ENCODE assay signal across 30 cellular contexts in the genomic region with DNA sequence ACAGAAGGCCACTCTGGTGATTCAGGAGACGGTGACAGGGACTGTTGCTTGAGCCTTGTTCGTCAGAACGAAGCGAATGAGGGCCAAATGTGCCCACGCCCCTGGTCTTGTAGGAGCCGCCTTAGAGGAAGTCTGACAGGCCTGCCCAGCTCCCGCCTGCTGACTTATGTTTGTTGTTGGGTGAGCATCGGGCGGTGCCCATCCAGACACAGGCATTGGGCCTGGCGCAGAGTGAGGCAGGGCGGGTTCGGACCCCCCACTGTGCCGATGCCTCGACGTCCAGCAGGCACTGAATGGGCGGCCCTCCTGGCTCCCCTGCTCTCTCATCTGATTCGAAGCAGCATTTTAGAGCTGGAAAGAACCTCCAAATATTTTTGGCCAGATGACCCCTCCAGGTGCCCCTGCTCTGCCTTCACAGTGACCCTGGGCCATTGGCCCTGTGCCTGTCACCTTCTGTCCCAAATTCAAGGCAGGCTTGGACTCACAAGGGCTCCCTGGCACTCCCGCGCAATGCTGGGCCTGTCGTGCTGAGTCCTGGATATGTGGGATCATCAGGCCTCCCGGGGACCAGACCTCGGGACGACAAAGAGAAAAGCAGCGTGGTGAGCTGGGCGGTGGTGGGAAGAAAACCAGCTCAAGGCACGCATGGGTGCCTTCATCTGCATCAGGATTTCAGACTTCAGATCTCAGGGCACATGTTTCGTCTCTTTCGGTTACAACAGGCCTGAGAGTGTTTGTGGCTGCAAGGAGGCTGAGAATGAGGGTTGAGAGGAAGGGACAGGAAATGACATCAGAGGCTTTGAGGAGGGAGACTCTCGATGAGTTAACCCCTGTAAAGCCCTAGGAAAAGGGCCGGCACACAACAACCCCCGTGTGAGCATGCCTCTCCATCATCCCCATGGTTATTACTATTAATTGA. TPM values are rescaled to one million over a fixed set of nuclear protein-coding genes. Genes with fewer than 3 reads are reported as not detected.
DNase-seq lines count a peak whose midpoint lies in the region; ATAC-seq and TF ChIP-seq lines count a peak whose summit lies in the region.
"Had no signal": no experiment of that assay in that cellular context is flagged by ENCODE, and none has a peak within 500 bp of the region (broad histone marks: within the 10 kb centered on the region; RNA-seq: fewer than 3 reads in every experiment).

No MANE protein-coding gene starts in this region.

- no peak overlapping the region for H3K27ac ChIP-seq in lower lobe of right lung
- H3K27ac ChIP-seq: breast epithelium, gastroesophageal sphincter, GM23248, PC-9, spleen had no signal

- in situ Hi-C loops in ACHN (cut with HindIII; ENCODE audit: low pct_ligation_motif_present, low pct_unique_long_range_greater_than_20kb, low sequenced_read_pairs), result no loop called here

- H3K36me3 ChIP-seq in lower lobe of right lung, result no peaks in the 10 kb centered on the region
- H3K36me3 ChIP-seq: breast epithelium, gastroesophageal sphincter, spleen had no signal

- TF ChIP-seq CTCF in lower lobe of right lung (IDR thresholded peaks at IDR 0.05), result no peak
- TF ChIP-seq CTCF in GM20000 (IDR thresholded peaks at IDR 0.05; ENCODE audit: extremely low read depth, missing control alignments), result no peak

- H3K4me1 ChIP-seq in lower lobe of right lung, result no peaks in the 10 kb centered on the region
- H3K4me1 ChIP-seq: breast epithelium, gastroesophageal sphincter had no signal

- intact Hi-C loops in lower lobe of right lung (cut with DNase I), result no loop called here

- no peak for ATAC-seq in lower lobe of right lung
- no peak for ATAC-seq in stimulated activated naive B cell treated with anti-CD40 and anti-IgM and Interleukin-4, amounts not matched to agents 10 μg/mL and 1 μg/mL and 100 μg/mL, for 72 hours (replicated peaks)
- no peak for ATAC-seq in GM21619 (IDR thresholded peaks at IDR 0.05; ENCODE audit: unreplicated experiment)
- ATAC-seq in GM18907 (IDR thresholded peaks at IDR 0.05; ENCODE audit: unreplicated experiment), result no peak
- ATAC-seq: activated CD4-positive, alpha-beta T cell treated with anti-CD3 and anti-CD28 coated beads for 36 hours; gastroesophageal sphincter; right cardiac atrium had no signal

- H3K27me3 Mint-ChIP-seq in stimulated activated naive B cell treated with anti-CD40 and anti-IgM and Interleukin-4, amounts not matched to agents 10 μg/mL and 1 μg/mL and 100 μg/mL, for 72 hours, result peaks cover 14 to 20% of the 10 kb centered on the region in 2 donors

- H3K4me3 Mint-ChIP-seq in stimulated activated naive B cell treated with anti-CD40 and anti-IgM and Interleukin-4, amounts not matched to agents 10 μg/mL and 1 μg/mL and 100 μg/mL, for 72 hours, result no peak overlapping the region
- H3K4me3 Mint-ChIP-seq: activated CD4-positive, alpha-beta T cell treated with anti-CD3 and anti-CD28 coated beads for 36 hours; activated naive CD8-positive, alpha-beta T cell; activated T-cell treated with anti-CD3 and anti-CD28 coated beads, Interleukin-2, amount 50 U/mL, for 24 hours; nephron; stimulated activated naive CD8-positive, alpha-beta T cell treated with anti-CD3 and anti-CD28 coated beads, Interleukin-15, Interleukin-2, amounts not matched to agents 100 ng/mL and 50 ng/mL, for 24 hours; T-helper 2 cell treated with Interferon-gamma antibody and Interleukin-4, amounts not matched to agents 5 μg/mL and 100 μg/mL, for 36 hours had no signal

- no peaks in the 10 kb centered on the region for H3K36me3 Mint-ChIP-seq in stimulated activated naive B cell treated with anti-CD40 and anti-IgM and Interleukin-4, amounts not matched to agents 10 μg/mL and 1 μg/mL and 100 μg/mL, for 72 hours
- H3K36me3 Mint-ChIP-seq: activated naive CD8-positive, alpha-beta T cell had no signal

- H3K27ac Mint-ChIP-seq in stimulated activated naive B cell treated with anti-CD40 and anti-IgM and Interleukin-4, amounts not matched to agents 10 μg/mL and 1 μg/mL and 100 μg/mL, for 72 hours, result peak overlapping the region; percentile 45
- H3K27ac Mint-ChIP-seq: activated CD4-positive, alpha-beta T cell treated with anti-CD3 and anti-CD28 coated beads for 36 hours; activated naive CD8-positive, alpha-beta T cell; activated T-cell treated with anti-CD3 and anti-CD28 coated beads, Interleukin-2, amount 50 U/mL, for 24 hours; nephron; stimulated activated naive CD8-positive, alpha-beta T cell treated with anti-CD3 and anti-CD28 coated beads, Interleukin-15, Interleukin-2, amounts not matched to agents 100 ng/mL and 50 ng/mL, for 24 hours; T-helper 2 cell treated with Interferon-gamma antibody and Interleukin-4, amounts not matched to agents 5 μg/mL and 100 μg/mL, for 36 hours had no signal

- no peaks in the 10 kb centered on the region for H3K9me3 ChIP-seq in lower lobe of right lung
- H3K9me3 ChIP-seq: spleen had no signal

- H3K4me3 ChIP-seq in lower lobe of right lung, result no peak overlapping the region
- H3K4me3 ChIP-seq: breast epithelium, gastroesophageal sphincter, GM23248, PC-9, spleen had no signal

- H3K27me3 ChIP-seq in lower lobe of right lung (ENCODE audit: low read depth), result peaks cover 4% of the 10 kb centered on the region

- DNase-seq in Daoy (ENCODE audit: low read depth), result peak; percentile 49
- DNase-seq in activated CD8-positive, alpha-beta memory T cell treated with anti-CD3 and anti-CD28 coated beads, Interleukin-2, amount 50 U/mL, for 4 hours, result peak; percentile 3
- DNase-seq in lower lobe of right lung, result peak; percentile 41
- no peak for DNase-seq in stimulated activated naive B cell treated with anti-CD40 and anti-IgM and Interleukin-4, amounts not matched to agents 10 μg/mL and 1 μg/mL and 100 μg/mL, for 72 hours
- no peak for DNase-seq in GM20000 (ENCODE audit: low spot score)
- no peak for DNase-seq in ACHN
- DNase-seq: activated CD4-positive, alpha-beta T cell treated with anti-CD3 and anti-CD28 coated beads for 36 hours; activated effector memory CD4-positive, alpha-beta T cell treated with anti-CD3 and anti-CD28 coated beads, Interleukin-2, amount 50 U/mL, for 16 hours; activated T-cell treated with anti-CD3 and anti-CD28 coated beads, Interleukin-2, amount 50 U/mL, for 24 hours; C1 segment of cervical spinal cord; DMS53; GM23248; KBM-7; mammary epithelial cell; NCI-H1105 treated with DMSO at 0.1 percent for 48 hours; NCI-H2029; NCI-H526; PC-9; SHP77; spleen; stimulated activated CD4-positive, alpha-beta T cell treated with anti-CD3 and anti-CD28 coated beads, Interleukin-2, amount 100 ng/mL, for 24 hours had no signal

- H3K9me3 Mint-ChIP-seq in stimulated activated naive B cell treated with anti-CD40 and anti-IgM and Interleukin-4, amounts not matched to agents 10 μg/mL and 1 μg/mL and 100 μg/mL, for 72 hours, result peaks cover 0 to 4% of the 10 kb centered on the region in 2 donors
- H3K9me3 Mint-ChIP-seq: activated T-cell treated with anti-CD3 and anti-CD28 coated beads, Interleukin-2, amount 50 U/mL, for 24 hours; stimulated activated naive CD8-positive, alpha-beta T cell treated with anti-CD3 and anti-CD28 coated beads, Interleukin-15, Interleukin-2, amounts not matched to agents 100 ng/mL and 50 ng/mL, for 24 hours; T-helper 2 cell treated with Interferon-gamma antibody and Interleukin-4, amounts not matched to agents 5 μg/mL and 100 μg/mL, for 36 hours had no signal

- peaks cover 10 to 15% of the 10 kb centered on the region in 2 donors for H3K4me1 Mint-ChIP-seq in stimulated activated naive B cell treated with anti-CD40 and anti-IgM and Interleukin-4, amounts not matched to agents 10 μg/mL and 1 μg/mL and 100 μg/mL, for 72 hours
- H3K4me1 Mint-ChIP-seq: activated CD4-positive, alpha-beta T cell treated with anti-CD3 and anti-CD28 coated beads for 36 hours; nephron had no signal

RNA-seq across cellular contexts. Expression of gene OLFM1, which starts 37.1 kb away (rescaled TPM):
- 23.7 and 35.5 TPM in 2 replicates for total RNA-seq in Daoy (2014; rRNA removed; shearing (Covaris generic))
- 24.1 TPM for total RNA-seq in lower lobe of right lung
- total RNA-seq: activated CD4-positive, alpha-beta T cell treated with anti-CD3 and anti-CD28 coated beads for 36 hours; PC-9 had no signal

Comparison
In these comparisons a context has a peak if more than half of its experiments do, and no peak if none do; other contexts are left out.
1. DNase-seq: peak in Daoy (single experiment), activated CD8-positive, alpha-beta memory T cell treated with anti-CD3 and anti-CD28 coated beads, Interleukin-2, amount 50 U/mL, for 4 hours (single experiment) and lower lobe of right lung (single experiment); none in stimulated activated naive B cell treated with anti-CD40 and anti-IgM and Interleukin-4, amounts not matched to agents 10 μg/mL and 1 μg/mL and 100 μg/mL, for 72 hours (single experiment), GM20000 (single experiment) and ACHN (single experiment).